In genomic region chr20:9218412-9219001, GRCh38 we compare ENCODE assay signal across 10 cellular contexts.
DNase-seq lines count a peak whose midpoint lies in the region; ATAC-seq and TF ChIP-seq lines count a peak whose summit lies in the region.
"Had no signal": no experiment of that assay in that cellular context is flagged by ENCODE, and none has a peak within 500 bp of the region (broad histone marks: within the 10 kb centered on the region; RNA-seq: fewer than 3 reads in every experiment).

No MANE protein-coding gene starts in this region.

- ATAC-seq in SK-N-SH treated with all-trans-retinoic acid at 6 μM for 48 hours (peak; percentile 79), GM18511 (IDR thresholded peaks at IDR 0.05; ENCODE audit: unreplicated experiment) (no peak)
- ATAC-seq: stimulated activated memory B cell treated with anti-CD40 and anti-IgM and Interleukin-4, amounts not matched to agents 10 μg/mL and 1 μg/mL and 100 μg/mL, for 72 hours had no signal

- H3K9me3 ChIP-seq in left ventricle myocardium inferior (replicated peaks) (no peaks in the 10 kb centered on the region), skeletal muscle tissue (ENCODE audit: control insufficient read depth in 3 of 3, low read length in 3 of 3) (no peaks in the 10 kb centered on the region)

- peak; percentile 4 for DNase-seq in HEK293T (ENCODE audit: extremely low spot score)
- no peak for DNase-seq in left ventricle myocardium inferior
- DNase-seq in DMS79 treated with DMSO at 0.1 percent for 48 hours (lab: John Stamatoyannopoulos, UW): no peak
- DNase-seq in AML-193 (lab: John Stamatoyannopoulos, UW): no peak
- no peak for DNase-seq in AG20443 (ENCODE audit: low spot score)
- DNase-seq: NCI-H1436 treated with DMSO at 0.1 percent for 48 hours had no signal

- peak overlapping the region in 2 of 3 donors; percentile 44 to 63 for H3K9ac ChIP-seq in skeletal muscle tissue (ENCODE audit: low read depth in 1 of 3, low read length in 3 of 3)

- POLR2A ChIA-PET in HEK293T (lab: Yijun Ruan, JAX): no interaction called here

- H3K36me3 ChIP-seq in left ventricle myocardium inferior: no peaks in the 10 kb centered on the region
- H3K36me3 ChIP-seq in skeletal muscle tissue (ENCODE audit: control insufficient read depth in 3 of 3, insufficient read depth in 3 of 3, low read length in 3 of 3): no peaks in the 10 kb centered on the region

- H3K4me3 ChIP-seq in left ventricle myocardium inferior (peak overlapping the region; percentile 33), skeletal muscle tissue (ENCODE audit: low read length in 3 of 3) (peak overlapping the region in 2 of 3 donors; percentile 52 to 66)

- H3K4me1 ChIP-seq in left ventricle myocardium inferior (peaks cover 49% of the 10 kb centered on the region), skeletal muscle tissue (ENCODE audit: control insufficient read depth in 3 of 3, insufficient read depth in 3 of 3, low read length in 3 of 3) (peaks cover 0 to 8% (median 2%) of the 10 kb centered on the region in 3 donors)

- CTCF ChIA-PET in HEK293T (lab: Yijun Ruan, JAX): no interaction called here

- intact Hi-C loops in left ventricle myocardium inferior (cut with micrococcal nuclease): no loop called here

- H3K27ac ChIP-seq in left ventricle myocardium inferior (replicated peaks): peak overlapping the region; percentile 67
- H3K27ac ChIP-seq in skeletal muscle tissue (ENCODE audit: low read depth, low read length): peak overlapping the region; percentile 78

- no peak for TF ChIP-seq CTCF in left ventricle myocardium inferior (IDR thresholded peaks at IDR 0.05; ENCODE audit: borderline replicate concordance)

- no peaks in the 10 kb centered on the region for H3K27me3 ChIP-seq in left ventricle myocardium inferior (ENCODE audit: low read depth)
- no peaks in the 10 kb centered on the region for H3K27me3 ChIP-seq in skeletal muscle tissue (ENCODE audit: control insufficient read depth in 3 of 3, insufficient read depth in 3 of 3, low read length in 3 of 3)

TF ChIP-seq in HEK293T, 16 proteins besides CTCF, POLR2A, EP300 and RAD21:
- TF ChIP-seq ELF4 (IDR thresholded peaks at IDR 0.05): no peak
- TF ChIP-seq HDGF (IDR thresholded peaks at IDR 0.05; ENCODE audit: borderline replicate concordance): no peak
- no peak for TF ChIP-seq L3MBTL2 (conservative IDR thresholded peaks at IDR 0.05)
- no peak for TF ChIP-seq FOXK2 (IDR thresholded peaks at IDR 0.05)
- TF ChIP-seq LEF1 (IDR thresholded peaks at IDR 0.05; ENCODE audit: borderline replicate concordance): no peak
- no peak for TF ChIP-seq SP1 (IDR thresholded peaks at IDR 0.05)
- no peak for TF ChIP-seq FOXA1 (IDR thresholded peaks at IDR 0.05)
- no peak for TF ChIP-seq CTBP1 (IDR thresholded peaks at IDR 0.05; ENCODE audit: borderline replicate concordance)
- TF ChIP-seq TARDBP (IDR thresholded peaks at IDR 0.05): no peak
- TF ChIP-seq NFRKB (IDR thresholded peaks at IDR 0.05): no peak
- no peak for TF ChIP-seq FOXM1 (IDR thresholded peaks at IDR 0.05; ENCODE audit: borderline replicate concordance)
- TF ChIP-seq BHLHE40 (IDR thresholded peaks at IDR 0.05; ENCODE audit: borderline replicate concordance): no peak
- no peak for TF ChIP-seq ARNT (IDR thresholded peaks at IDR 0.05)
- no peak for TF ChIP-seq SUZ12 (IDR thresholded peaks at IDR 0.05)
- no peak for TF ChIP-seq ZNF384 (IDR thresholded peaks at IDR 0.05)
TF ChIP-seq in HEK293T: peak in this region for 0.

TF ChIP-seq in SK-N-SH treated with all-trans-retinoic acid at 6 μM for 48 hours, 23 proteins besides CTCF, POLR2A, EP300 and RAD21:
- TF ChIP-seq TOX (CRISPR knock-in tag; IDR thresholded peaks at IDR 0.05; ENCODE audit: borderline replicate concordance) (no peak), CREB5 (CRISPR knock-in tag; IDR thresholded peaks at IDR 0.05; ENCODE audit: low read depth) (no peak), ISL1 (CRISPR knock-in tag; IDR thresholded peaks at IDR 0.05) (0 out of 2 replicates have a peak, but pooled peaks have one; percentile 28), ZC3H10 (CRISPR knock-in tag; IDR thresholded peaks at IDR 0.05) (no peak), ZFP3 (CRISPR knock-in tag; IDR thresholded peaks at IDR 0.05) (peak; percentile 94), ZNF565 (CRISPR knock-in tag; conservative IDR thresholded peaks at IDR 0.05; ENCODE audit: low read depth) (no peak), GLIS3 (CRISPR knock-in tag; IDR thresholded peaks at IDR 0.05) (no peak), PPARA (CRISPR knock-in tag; IDR thresholded peaks at IDR 0.05; ENCODE audit: borderline replicate concordance) (no peak), CSRNP3 (CRISPR knock-in tag; IDR thresholded peaks at IDR 0.05) (no peak), ARNTL (CRISPR knock-in tag; IDR thresholded peaks at IDR 0.05; ENCODE audit: borderline replicate concordance, low read depth) (no peak)
- TF ChIP-seq, protein P1, sequence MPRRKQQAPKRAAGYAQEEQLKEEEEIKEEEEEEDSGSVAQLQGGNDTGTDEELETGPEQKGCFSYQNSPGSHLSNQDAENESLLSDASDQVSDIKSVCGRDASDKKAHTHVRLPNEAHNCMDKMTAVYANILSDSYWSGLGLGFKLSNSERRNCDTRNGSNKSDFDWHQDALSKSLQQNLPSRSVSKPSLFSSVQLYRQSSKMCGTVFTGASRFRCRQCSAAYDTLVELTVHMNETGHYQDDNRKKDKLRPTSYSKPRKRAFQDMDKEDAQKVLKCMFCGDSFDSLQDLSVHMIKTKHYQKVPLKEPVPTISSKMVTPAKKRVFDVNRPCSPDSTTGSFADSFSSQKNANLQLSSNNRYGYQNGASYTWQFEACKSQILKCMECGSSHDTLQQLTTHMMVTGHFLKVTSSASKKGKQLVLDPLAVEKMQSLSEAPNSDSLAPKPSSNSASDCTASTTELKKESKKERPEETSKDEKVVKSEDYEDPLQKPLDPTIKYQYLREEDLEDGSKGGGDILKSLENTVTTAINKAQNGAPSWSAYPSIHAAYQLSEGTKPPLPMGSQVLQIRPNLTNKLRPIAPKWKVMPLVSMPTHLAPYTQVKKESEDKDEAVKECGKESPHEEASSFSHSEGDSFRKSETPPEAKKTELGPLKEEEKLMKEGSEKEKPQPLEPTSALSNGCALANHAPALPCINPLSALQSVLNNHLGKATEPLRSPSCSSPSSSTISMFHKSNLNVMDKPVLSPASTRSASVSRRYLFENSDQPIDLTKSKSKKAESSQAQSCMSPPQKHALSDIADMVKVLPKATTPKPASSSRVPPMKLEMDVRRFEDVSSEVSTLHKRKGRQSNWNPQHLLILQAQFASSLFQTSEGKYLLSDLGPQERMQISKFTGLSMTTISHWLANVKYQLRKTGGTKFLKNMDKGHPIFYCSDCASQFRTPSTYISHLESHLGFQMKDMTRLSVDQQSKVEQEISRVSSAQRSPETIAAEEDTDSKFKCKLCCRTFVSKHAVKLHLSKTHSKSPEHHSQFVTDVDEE (CRISPR knock-in tag; IDR thresholded peaks at IDR 0.05): no peak
- TF ChIP-seq, protein P2, sequence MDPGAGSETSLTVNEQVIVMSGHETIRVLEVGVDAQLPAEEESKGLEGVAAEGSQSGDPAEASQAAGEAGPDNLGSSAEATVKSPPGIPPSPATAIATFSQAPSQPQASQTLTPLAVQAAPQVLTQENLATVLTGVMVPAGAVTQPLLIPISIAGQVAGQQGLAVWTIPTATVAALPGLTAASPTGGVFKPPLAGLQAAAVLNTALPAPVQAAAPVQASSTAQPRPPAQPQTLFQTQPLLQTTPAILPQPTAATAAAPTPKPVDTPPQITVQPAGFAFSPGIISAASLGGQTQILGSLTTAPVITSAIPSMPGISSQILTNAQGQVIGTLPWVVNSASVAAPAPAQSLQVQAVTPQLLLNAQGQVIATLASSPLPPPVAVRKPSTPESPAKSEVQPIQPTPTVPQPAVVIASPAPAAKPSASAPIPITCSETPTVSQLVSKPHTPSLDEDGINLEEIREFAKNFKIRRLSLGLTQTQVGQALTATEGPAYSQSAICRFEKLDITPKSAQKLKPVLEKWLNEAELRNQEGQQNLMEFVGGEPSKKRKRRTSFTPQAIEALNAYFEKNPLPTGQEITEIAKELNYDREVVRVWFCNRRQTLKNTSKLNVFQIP (CRISPR knock-in tag; IDR thresholded peaks at IDR 0.05; ENCODE audit: borderline replicate concordance, low read depth): no peak
